8 cellular contexts compared by ENCODE assay signal in genomic region chrX:11787564-11787963, GRCh38. TPM values are rescaled to one million over a fixed set of nuclear protein-coding genes. Genes with fewer than 3 reads are reported as not detected.
DNase-seq lines count a peak whose midpoint lies in the region; ATAC-seq and TF ChIP-seq lines count a peak whose summit lies in the region.

No MANE protein-coding gene starts in this region.

- H3K27ac ChIP-seq in osteoblast (ENCODE audit: low read depth, low read length): no peak overlapping the region

- no peaks in the 10 kb centered on the region for H3K36me3 ChIP-seq in osteoblast (ENCODE audit: insufficient read depth, low read length)

- no peaks in the 10 kb centered on the region for H3K27me3 ChIP-seq in osteoblast (ENCODE audit: insufficient read depth, low read length)

- no peak overlapping the region for H2AFZ ChIP-seq in osteoblast (ENCODE audit: low read length)

- no peaks in the 10 kb centered on the region for H3K79me2 ChIP-seq in osteoblast (ENCODE audit: insufficient read depth, low read length)

- peak overlapping the region; percentile 42 for H3K4me3 ChIP-seq in fibroblast of villous mesenchyme (ENCODE audit: low read depth, low read length)
- H3K4me3 ChIP-seq in osteoblast (ENCODE audit: insufficient read depth, low read length): peak overlapping the region; percentile 40

- no peaks in the 10 kb centered on the region for H3K9me3 ChIP-seq in osteoblast (ENCODE audit: low read depth, low read length)

- no peaks in the 10 kb centered on the region for H3K4me1 ChIP-seq in osteoblast (ENCODE audit: insufficient read depth, low read length)

- ATAC-seq in HG02884 (IDR thresholded peaks at IDR 0.05; ENCODE audit: unreplicated experiment) (no peak), GM18502 (IDR thresholded peaks at IDR 0.05; ENCODE audit: poor library complexity, unreplicated experiment) (no peak)

- no peaks in the 10 kb centered on the region for H4K20me1 ChIP-seq in osteoblast (ENCODE audit: insufficient read depth, low read length)

- TF ChIP-seq CTCF in fibroblast of villous mesenchyme (IDR thresholded peaks at IDR 0.05; ENCODE audit: insufficient read depth, low read depth, low read length) (peak; percentile 65), osteoblast (IDR thresholded peaks at IDR 0.05; ENCODE audit: extremely low read depth, low read depth, low read length) (peak; percentile 62)

- DNase-seq in EL (peak; percentile 23), MV-4-11 (lab: John Stamatoyannopoulos, UW) (peak; percentile 33), fibroblast of villous mesenchyme (ENCODE audit: low read depth) (peak; percentile 36), osteoblast (ENCODE audit: insufficient read length, low spot score, missing footprints) (peak; percentile 57), stromal cell of bone marrow (ENCODE audit: low read depth) (peak; percentile 11)
- DNase-seq in activated T-cell treated with anti-CD3 and anti-CD28 coated beads, Interleukin-2, amount 50 U/mL, for 48 hours: peak; percentile 86 to 90

- peak overlapping the region; percentile 59 for H3K4me2 ChIP-seq in osteoblast (ENCODE audit: insufficient read depth, low read length)

RNA-seq across cellular contexts. Expression of gene MSL3, which starts 29.5 kb away (rescaled TPM):
- total RNA-seq in fibroblast of villous mesenchyme (23.8 and 32.8 TPM in 2 replicates), osteoblast (24.5 and 26.4 TPM in 2 replicates)

Comparison
In these comparisons a context has a peak if more than half of its experiments do, and no peak if none do; other contexts are left out.
1. DNase-seq: peak in every context shown above with its lines; median percentile 88 in activated T-cell treated with anti-CD3 and anti-CD28 coated beads, Interleukin-2, amount 50 U/mL, for 48 hours; 57 in osteoblast; 36 in fibroblast of villous mesenchyme; 33 in MV-4-11; 23 in EL; 11 in stromal cell of bone marrow.